ENCODE assay signal across 1 cellular context in genomic region chr9:93575706-93576295, GRCh38.
TF ChIP-seq lines count a peak whose summit lies in the region.

No MANE protein-coding gene starts in this region.

TF ChIP-seq in K562, 482 proteins besides CTCF, POLR2A, EP300 and RAD21 (continued from another document and continues in another):
- TF ChIP-seq DEAF1 (CRISPR knock-in tag; IDR thresholded peaks at IDR 0.05) (no peak), POLR2AphosphoS5 (IDR thresholded peaks at IDR 0.05; ENCODE audit: control insufficient read depth, insufficient read depth, low read depth, low read length) (peak; percentile 29; the same call in 1 of the 2 replicates), ARID1B (IDR thresholded peaks at IDR 0.05) (no peak), KAT7 (CRISPR knock-in tag; IDR thresholded peaks at IDR 0.05; ENCODE audit: borderline replicate concordance) (0 out of 2 replicates have a peak, but pooled peaks have one; percentile 43), CBX1 (IDR thresholded peaks at IDR 0.05; ENCODE audit: low read depth) (peak; percentile 43; the same call in 1 of the 2 replicates), SPI1 (IDR thresholded peaks at IDR 0.05; ENCODE audit: borderline replicate concordance, low read depth, low read length) (peak; percentile 99), GATA2 (CRISPR knock-in tag; IDR thresholded peaks at IDR 0.05) (no peak), HDAC3 (IDR thresholded peaks at IDR 0.05; ENCODE audit: borderline replicate concordance, partially characterized antibody) (no peak), DACH1 (IDR thresholded peaks at IDR 0.05; ENCODE audit: partially characterized antibody) (no peak), MEIS2 (IDR thresholded peaks at IDR 0.05; ENCODE audit: partially characterized antibody) (no peak), SRF (CRISPR knock-in tag; IDR thresholded peaks at IDR 0.05) (peak in 1 of 2 experiments; percentile 48; a peak in 1 of 4 replicates), ZNF76 (CRISPR knock-in tag; IDR thresholded peaks at IDR 0.05; ENCODE audit: borderline replicate concordance) (no peak), NFRKB (IDR thresholded peaks at IDR 0.05; ENCODE audit: low read depth) (peak; percentile 46; the same call in 1 of the 2 replicates), NEUROD1 (IDR thresholded peaks at IDR 0.05; ENCODE audit: borderline replicate concordance, low read depth, low read length, partially characterized antibody) (no peak), ZBTB8A (IDR thresholded peaks at IDR 0.05; ENCODE audit: partially characterized antibody) (no peak), SP1 (CRISPR knock-in tag; IDR thresholded peaks at IDR 0.05) (no peak), MAZ (CRISPR knock-in tag; conservative IDR thresholded peaks at IDR 0.05 in 1 of 2, IDR thresholded peaks at IDR 0.05 in 1 of 2) (peak; percentile 42 to 55; a peak in 3 of 4 replicates), KAT8 (IDR thresholded peaks at IDR 0.05; ENCODE audit: low read depth) (no peak), SNIP1 (IDR thresholded peaks at IDR 0.05; ENCODE audit: low read depth) (no peak), RBFOX2 (IDR thresholded peaks at IDR 0.05; ENCODE audit: low read depth, low read length) (peak; percentile 72), ARID2 (IDR thresholded peaks at IDR 0.05) (no peak), ZNF766 (CRISPR knock-in tag; conservative IDR thresholded peaks at IDR 0.05) (no peak), CSDE1 (IDR thresholded peaks at IDR 0.05) (no peak), MAFF (IDR thresholded peaks at IDR 0.05; ENCODE audit: low read length) (no peak), NFATC3 (IDR thresholded peaks at IDR 0.05) (no peak), EGR1 (conservative IDR thresholded peaks at IDR 0.05) (peak; percentile 27; the same call in 1 of the 2 replicates), MIER1 (IDR thresholded peaks at IDR 0.05; ENCODE audit: low read depth) (0 out of 2 replicates have a peak, but pooled peaks have one; percentile 26), IFI16 (CRISPR knock-in tag; IDR thresholded peaks at IDR 0.05) (no peak), FOXP4 (CRISPR knock-in tag; IDR thresholded peaks at IDR 0.05; ENCODE audit: borderline replicate concordance) (no peak), ZNF311 (CRISPR knock-in tag; IDR thresholded peaks at IDR 0.05) (no peak), ELF1 (tag; IDR thresholded peaks at IDR 0.05) (peak; percentile 53; the same call in 1 of the 2 replicates), JUN (IDR thresholded peaks at IDR 0.05; ENCODE audit: borderline replicate concordance, low read depth, low read length) (no peak), JUN (CRISPR knock-in tag; IDR thresholded peaks at IDR 0.05; ENCODE audit: borderline replicate concordance) (no peak), TFAP4 (CRISPR knock-in tag; IDR thresholded peaks at IDR 0.05; ENCODE audit: borderline replicate concordance) (0 out of 2 replicates have a peak, but pooled peaks have one; percentile 34), SIN3B (IDR thresholded peaks at IDR 0.05; ENCODE audit: low read depth) (no peak), BRCA1 (IDR thresholded peaks at IDR 0.05) (no peak), BRCA1 (CRISPR knock-in tag; IDR thresholded peaks at IDR 0.05) (no peak), LCOR (CRISPR knock-in tag; IDR thresholded peaks at IDR 0.05) (peak; percentile 66; the same call in 1 of the 2 replicates), PCBP1 (IDR thresholded peaks at IDR 0.05; ENCODE audit: low read depth, low read length, poor library complexity, severe bottlenecking) (no peak), NR1H2 (CRISPR knock-in tag; IDR thresholded peaks at IDR 0.05) (no peak), ZNF217 (CRISPR knock-in tag; IDR thresholded peaks at IDR 0.05) (no peak), HDAC1 (IDR thresholded peaks at IDR 0.05) (0 out of 4 replicates have a peak, but pooled peaks of 1 of the 2 experiments have one; percentile 41), ZBTB17 (CRISPR knock-in tag; IDR thresholded peaks at IDR 0.05) (no peak), PRMT5 (CRISPR knock-in tag; IDR thresholded peaks at IDR 0.05) (no peak), HLTF (IDR thresholded peaks at IDR 0.05) (no peak), ZNF431 (CRISPR knock-in tag; IDR thresholded peaks at IDR 0.05) (no peak), POLR2B (IDR thresholded peaks at IDR 0.05; ENCODE audit: low read depth, partially characterized antibody) (peak; percentile 30), TEAD1 (CRISPR knock-in tag; IDR thresholded peaks at IDR 0.05) (no peak), ZNF253 (CRISPR knock-in tag; conservative IDR thresholded peaks at IDR 0.05) (no peak), SMARCE1 (IDR thresholded peaks at IDR 0.05) (peak; percentile 63; the same call in 1 of the 2 replicates), ZNF655 (CRISPR knock-in tag; IDR thresholded peaks at IDR 0.05) (no peak), CHD2 (IDR thresholded peaks at IDR 0.05; ENCODE audit: low read depth, low read length) (no peak), KDM5B (IDR thresholded peaks at IDR 0.05; ENCODE audit: insufficient replicate concordance, low read depth, low read length) (peak; percentile 86), PHF8 (IDR thresholded peaks at IDR 0.05; ENCODE audit: borderline replicate concordance, low read length) (peak; percentile 66; the same call in 1 of the 2 replicates), TCF7L2 (IDR thresholded peaks at IDR 0.05; ENCODE audit: low read depth, low read length) (no peak)
- TF ChIP-seq, protein P1, sequence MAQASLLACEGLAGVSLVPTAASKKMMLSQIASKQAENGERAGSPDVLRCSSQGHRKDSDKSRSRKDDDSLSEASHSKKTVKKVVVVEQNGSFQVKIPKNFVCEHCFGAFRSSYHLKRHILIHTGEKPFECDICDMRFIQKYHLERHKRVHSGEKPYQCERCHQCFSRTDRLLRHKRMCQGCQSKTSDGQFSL (CRISPR knock-in tag; IDR thresholded peaks at IDR 0.05), result peak; percentile 58; the same call in 1 of the 2 replicates
- TF ChIP-seq, protein P1 (tag; IDR thresholded peaks at IDR 0.05), result peak in 1 of 2 experiments; percentile 61; a peak in 1 of 4 replicates
- TF ChIP-seq, protein P2, sequence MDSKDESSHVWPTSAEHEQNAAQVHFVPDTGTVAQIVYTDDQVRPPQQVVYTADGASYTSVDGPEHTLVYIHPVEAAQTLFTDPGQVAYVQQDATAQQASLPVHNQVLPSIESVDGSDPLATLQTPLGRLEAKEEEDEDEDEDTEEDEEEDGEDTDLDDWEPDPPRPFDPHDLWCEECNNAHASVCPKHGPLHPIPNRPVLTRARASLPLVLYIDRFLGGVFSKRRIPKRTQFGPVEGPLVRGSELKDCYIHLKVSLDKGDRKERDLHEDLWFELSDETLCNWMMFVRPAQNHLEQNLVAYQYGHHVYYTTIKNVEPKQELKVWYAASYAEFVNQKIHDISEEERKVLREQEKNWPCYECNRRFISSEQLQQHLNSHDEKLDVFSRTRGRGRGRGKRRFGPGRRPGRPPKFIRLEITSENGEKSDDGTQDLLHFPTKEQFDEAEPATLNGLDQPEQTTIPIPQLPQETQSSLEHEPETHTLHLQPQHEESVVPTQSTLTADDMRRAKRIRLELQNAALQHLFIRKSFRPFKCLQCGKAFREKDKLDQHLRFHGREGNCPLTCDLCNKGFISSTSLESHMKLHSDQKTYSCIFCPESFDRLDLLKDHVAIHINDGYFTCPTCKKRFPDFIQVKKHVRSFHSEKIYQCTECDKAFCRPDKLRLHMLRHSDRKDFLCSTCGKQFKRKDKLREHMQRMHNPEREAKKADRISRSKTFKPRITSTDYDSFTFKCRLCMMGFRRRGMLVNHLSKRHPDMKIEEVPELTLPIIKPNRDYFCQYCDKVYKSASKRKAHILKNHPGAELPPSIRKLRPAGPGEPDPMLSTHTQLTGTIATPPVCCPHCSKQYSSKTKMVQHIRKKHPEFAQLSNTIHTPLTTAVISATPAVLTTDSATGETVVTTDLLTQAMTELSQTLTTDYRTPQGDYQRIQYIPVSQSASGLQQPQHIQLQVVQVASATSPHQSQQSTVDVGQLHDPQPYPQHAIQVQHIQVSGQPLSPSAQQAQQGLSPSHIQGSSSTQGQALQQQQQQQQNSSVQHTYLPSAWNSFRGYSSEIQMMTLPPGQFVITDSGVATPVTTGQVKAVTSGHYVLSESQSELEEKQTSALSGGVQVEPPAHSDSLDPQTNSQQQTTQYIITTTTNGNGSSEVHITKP (IDR thresholded peaks at IDR 0.05; ENCODE audit: partially characterized antibody), result peak; percentile 73
- TF ChIP-seq, protein P3, sequence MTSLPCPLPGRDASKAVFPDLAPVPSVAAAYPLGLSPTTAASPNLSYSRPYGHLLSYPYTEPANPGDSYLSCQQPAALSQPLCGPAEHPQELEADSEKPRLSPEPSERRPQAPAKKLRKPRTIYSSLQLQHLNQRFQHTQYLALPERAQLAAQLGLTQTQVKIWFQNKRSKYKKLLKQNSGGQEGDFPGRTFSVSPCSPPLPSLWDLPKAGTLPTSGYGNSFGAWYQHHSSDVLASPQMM (CRISPR knock-in tag; IDR thresholded peaks at IDR 0.05), result no peak
- TF ChIP-seq, protein P4, sequence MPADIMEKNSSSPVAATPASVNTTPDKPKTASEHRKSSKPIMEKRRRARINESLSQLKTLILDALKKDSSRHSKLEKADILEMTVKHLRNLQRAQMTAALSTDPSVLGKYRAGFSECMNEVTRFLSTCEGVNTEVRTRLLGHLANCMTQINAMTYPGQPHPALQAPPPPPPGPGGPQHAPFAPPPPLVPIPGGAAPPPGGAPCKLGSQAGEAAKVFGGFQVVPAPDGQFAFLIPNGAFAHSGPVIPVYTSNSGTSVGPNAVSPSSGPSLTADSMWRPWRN (IDR thresholded peaks at IDR 0.05; ENCODE audit: low read depth), result no peak
- TF ChIP-seq, protein P5, sequence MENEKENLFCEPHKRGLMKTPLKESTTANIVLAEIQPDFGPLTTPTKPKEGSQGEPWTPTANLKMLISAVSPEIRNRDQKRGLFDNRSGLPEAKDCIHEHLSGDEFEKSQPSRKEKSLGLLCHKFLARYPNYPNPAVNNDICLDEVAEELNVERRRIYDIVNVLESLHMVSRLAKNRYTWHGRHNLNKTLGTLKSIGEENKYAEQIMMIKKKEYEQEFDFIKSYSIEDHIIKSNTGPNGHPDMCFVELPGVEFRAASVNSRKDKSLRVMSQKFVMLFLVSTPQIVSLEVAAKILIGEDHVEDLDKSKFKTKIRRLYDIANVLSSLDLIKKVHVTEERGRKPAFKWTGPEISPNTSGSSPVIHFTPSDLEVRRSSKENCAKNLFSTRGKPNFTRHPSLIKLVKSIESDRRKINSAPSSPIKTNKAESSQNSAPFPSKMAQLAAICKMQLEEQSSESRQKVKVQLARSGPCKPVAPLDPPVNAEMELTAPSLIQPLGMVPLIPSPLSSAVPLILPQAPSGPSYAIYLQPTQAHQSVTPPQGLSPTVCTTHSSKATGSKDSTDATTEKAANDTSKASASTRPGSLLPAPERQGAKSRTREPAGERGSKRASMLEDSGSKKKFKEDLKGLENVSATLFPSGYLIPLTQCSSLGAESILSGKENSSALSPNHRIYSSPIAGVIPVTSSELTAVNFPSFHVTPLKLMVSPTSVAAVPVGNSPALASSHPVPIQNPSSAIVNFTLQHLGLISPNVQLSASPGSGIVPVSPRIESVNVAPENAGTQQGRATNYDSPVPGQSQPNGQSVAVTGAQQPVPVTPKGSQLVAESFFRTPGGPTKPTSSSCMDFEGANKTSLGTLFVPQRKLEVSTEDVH (IDR thresholded peaks at IDR 0.05; ENCODE audit: low read depth, partially characterized antibody), result no peak
